In the genomic region with DNA sequence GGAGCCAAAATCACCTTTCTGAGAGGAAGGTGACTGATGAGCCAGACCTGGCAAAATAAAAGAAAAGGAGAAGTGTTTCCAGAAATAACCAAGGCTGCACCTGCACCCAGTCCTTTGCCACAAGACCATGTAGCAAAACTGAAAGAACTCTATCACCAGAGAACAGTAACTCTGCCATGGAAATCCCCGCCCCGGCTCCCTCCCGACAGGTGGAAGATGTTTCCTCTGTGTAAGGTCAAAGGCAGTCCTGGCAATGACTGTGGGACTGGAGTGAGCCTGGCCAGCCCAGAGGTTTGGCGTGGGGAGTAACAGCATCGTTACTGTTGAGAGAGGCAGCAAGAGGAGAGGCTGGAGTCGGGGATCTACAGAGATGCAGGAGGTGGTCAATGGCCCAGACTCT, we compare ENCODE assay signal across 10 cellular contexts. TPM values are rescaled to one million over a fixed set of nuclear protein-coding genes. Genes with fewer than 3 reads are reported as not detected.
A peak's percentile ranks its signal among the peaks of the same experiment; 100 is the strongest.
DNase-seq lines count a peak whose midpoint lies in the region; ATAC-seq, FAIRE-seq and TF ChIP-seq lines count a peak whose summit lies in the region.
"Had no signal": no experiment of that assay in that cellular context is flagged by ENCODE, and none has a peak within 500 bp of the region (broad histone marks: within the 10 kb centered on the region; RNA-seq: fewer than 3 reads in every experiment).

No MANE protein-coding gene starts in this region.

- no peaks in the 10 kb centered on the region for H3K27me3 ChIP-seq in keratinocyte (ENCODE audit: control insufficient read depth, extremely low read depth, insufficient read depth, low read length)
- H3K27me3 ChIP-seq: pancreas had no signal

- H2AFZ ChIP-seq in keratinocyte (ENCODE audit: control insufficient read depth, low read length), result no peak overlapping the region

- H3K9ac ChIP-seq in keratinocyte (ENCODE audit: control insufficient read depth, extremely low read depth, insufficient read depth, low read length), result peak overlapping the region; percentile 13

- no peaks in the 10 kb centered on the region for H4K20me1 ChIP-seq in keratinocyte (ENCODE audit: control insufficient read depth, extremely low read depth, insufficient read depth, low read length)

- TF ChIP-seq CTCF in keratinocyte (optimal IDR thresholded peaks at IDR 0.05 in 1 of 3, IDR thresholded peaks at IDR 0.05 in 1 of 3, conservative IDR thresholded peaks at IDR 0.05 in 1 of 3; ENCODE audit: extremely low read depth in 1 of 3, insufficient read depth in 2 of 3, low read length in 3 of 3), result no peak

- no peak for FAIRE-seq in keratinocyte (lab: Jason Lieb, UNC)
- FAIRE-seq: pancreas, TTC549 had no signal

- peaks cover 67% of the 10 kb centered on the region for H3K4me1 ChIP-seq in keratinocyte (ENCODE audit: control insufficient read depth, extremely low read depth, insufficient read depth, low read length)

- TF ChIP-seq POLR2A in GM18505 (IDR thresholded peaks at IDR 0.05; ENCODE audit: borderline replicate concordance, extremely low read depth, insufficient read depth, insufficient read length), result no peak

- no peaks in the 10 kb centered on the region for H3K36me3 ChIP-seq in keratinocyte (ENCODE audit: control insufficient read depth in 2 of 2, extremely low read depth in 1 of 2, insufficient read depth in 2 of 2, low read length in 2 of 2)
- H3K36me3 ChIP-seq: pancreas had no signal

- no peak for DNase-seq in keratinocyte (ENCODE audit: low read depth, low spot score)
- no peak for DNase-seq in NCI-H1417 treated with DMSO at 0.1 percent for 48 hours (lab: John Stamatoyannopoulos, UW)
- no peak for DNase-seq in NCI-H128 (lab: John Stamatoyannopoulos, UW; ENCODE audit: unreplicated experiment)
- DNase-seq in HuH-7.5 (ENCODE audit: low spot score), result no peak
- no peak for DNase-seq in amygdala (lab: John Stamatoyannopoulos, UW)
- DNase-seq: pancreas had no signal

- ATAC-seq in GM18505 (IDR thresholded peaks at IDR 0.05; ENCODE audit: unreplicated experiment) (peak; percentile 66), GM21360 (IDR thresholded peaks at IDR 0.05; ENCODE audit: unreplicated experiment) (peak; percentile 66), HG03378 (IDR thresholded peaks at IDR 0.05; ENCODE audit: unreplicated experiment) (peak; percentile 74)

- H3K4me3 ChIP-seq in keratinocyte (ENCODE audit: control insufficient read depth in 2 of 3, extremely low read depth in 1 of 3, insufficient read depth in 2 of 3, low read depth in 1 of 3, low read length in 3 of 3), result peak overlapping the region in 1 of 3 experiments; percentile 0
- H3K4me3 ChIP-seq: pancreas had no signal

- H3K79me2 ChIP-seq in keratinocyte (ENCODE audit: control insufficient read depth, insufficient read depth, low read length), result peaks cover 72% of the 10 kb centered on the region

- H3K4me2 ChIP-seq in keratinocyte (ENCODE audit: control insufficient read depth, extremely low read depth, insufficient read depth, low read depth, low read length), result peak overlapping the region; percentile 59

- dilution Hi-C loops in keratinocyte (cut with MboI; ENCODE audit: extremely low pct_ligation_motif_present, low sequenced_read_pairs), result no loop called here

- H3K27ac ChIP-seq in keratinocyte (ENCODE audit: control insufficient read depth, insufficient read depth, low read length), result peak overlapping the region; percentile 97
- H3K27ac ChIP-seq: pancreas had no signal

- H3K9me3 ChIP-seq in keratinocyte (ENCODE audit: control insufficient read depth, low read depth, low read length), result no peaks in the 10 kb centered on the region
- H3K9me3 ChIP-seq: pancreas had no signal

- H3K9me1 ChIP-seq in keratinocyte (ENCODE audit: control insufficient read depth, extremely low read depth, insufficient read depth, low read length), result peaks cover 5% of the 10 kb centered on the region

RNA-seq across cellular contexts. Expression of gene SPRED2, which starts 42.3 kb away (rescaled TPM):
- polyA plus RNA-seq in keratinocyte, result 19.3 to 49.0 TPM (median 26.8 TPM) in 3 replicates
- polyA plus RNA-seq in keratinocyte (2011; ENCODE audit: low read depth), result 12.5 TPM
- polyA plus RNA-seq in keratinocyte (2011; cell fraction: cytosol; rRNA removed), result 35.1 and 48.4 TPM in 2 replicates
- polyA plus RNA-seq in keratinocyte (2011; cell fraction: nucleus; rRNA removed), result 60.5 and 62.9 TPM in 2 replicates
- 13.7 and 34.9 TPM in 2 replicates for polyA plus RNA-seq in keratinocyte (2012; ENCODE audit: low replicate concordance)
- 25.3 to 97.0 TPM (median 30.5 TPM) in 3 replicates for polyA minus RNA-seq in keratinocyte
- 39.7 TPM for polyA minus RNA-seq in keratinocyte (2011; cell fraction: cytosol; rRNA and poly(A)+ RNA removed)
- polyA minus RNA-seq in keratinocyte (2011; cell fraction: nucleus; rRNA and poly(A)+ RNA removed), result 35.9 and 60.3 TPM in 2 replicates
